1 cellular context compared by ENCODE assay signal in genomic region chr6:31405996-31406395, GRCh38.
TF ChIP-seq lines count a peak whose summit lies in the region.

No MANE protein-coding gene starts in this region.

TF ChIP-seq in HCT116, 20 proteins besides CTCF, POLR2A, EP300 and RAD21:
- TF ChIP-seq REST (IDR thresholded peaks at IDR 0.05; ENCODE audit: low read depth): no peak
- no peak for TF ChIP-seq JUND (IDR thresholded peaks at IDR 0.05)
- no peak for TF ChIP-seq TCF7L2 (IDR thresholded peaks at IDR 0.05; ENCODE audit: borderline replicate concordance, extremely low read depth, insufficient read depth, insufficient read length)
- TF ChIP-seq POLR2AphosphoS5 (IDR thresholded peaks at IDR 0.05; ENCODE audit: low read depth, low read length): no peak
- no peak for TF ChIP-seq SRF (IDR thresholded peaks at IDR 0.05; ENCODE audit: low read depth)
- TF ChIP-seq ZNF274 (IDR thresholded peaks at IDR 0.05; ENCODE audit: low read depth, low read length): no peak
- TF ChIP-seq EGR1 (IDR thresholded peaks at IDR 0.05; ENCODE audit: low read depth): no peak
